Comparison of ENCODE assay signal across 15 cellular contexts in the genomic region with DNA sequence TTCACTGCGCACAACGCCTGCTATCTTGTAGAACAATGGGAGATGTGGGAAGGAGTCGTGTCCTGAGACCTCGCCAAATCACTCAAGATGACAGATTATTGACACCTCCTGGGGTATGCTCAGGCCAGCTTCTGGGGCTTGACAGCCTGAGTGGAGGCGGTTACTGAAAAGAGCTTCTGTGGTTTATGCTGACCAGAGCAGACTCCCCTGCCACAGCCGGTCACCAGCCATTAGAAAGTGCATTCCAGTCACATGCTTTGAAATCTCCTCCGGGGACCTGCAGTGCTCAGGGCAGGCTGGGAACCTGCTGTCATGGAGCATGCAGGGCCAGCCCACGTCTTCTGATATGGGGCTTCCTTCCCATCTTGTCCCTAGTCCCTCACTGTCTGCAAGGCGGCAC.
DNase-seq lines count a peak whose midpoint lies in the region; ATAC-seq and TF ChIP-seq lines count a peak whose summit lies in the region.
"Had no signal": no experiment of that assay in that cellular context is flagged by ENCODE, and none has a peak within 500 bp of the region (broad histone marks: within the 10 kb centered on the region; RNA-seq: fewer than 3 reads in every experiment).

No MANE protein-coding gene starts in this region.

- no peaks in the 10 kb centered on the region for H3K9me3 Mint-ChIP-seq in CD4-positive, CD25-positive, alpha-beta regulatory T cell
- no peaks in the 10 kb centered on the region for H3K9me3 Mint-ChIP-seq in immature natural killer cell
- no peaks in the 10 kb centered on the region for H3K9me3 Mint-ChIP-seq in osteocyte (ENCODE audit: unreplicated experiment)
- H3K9me3 Mint-ChIP-seq: IgD-negative memory B cell had no signal

- peak overlapping the region; percentile 10 for H3K4me2 ChIP-seq in Loucy (ENCODE audit: low read depth, low read length, poor library complexity, severe bottlenecking)
- no peak overlapping the region for H3K4me2 ChIP-seq in hepatocyte
- H3K4me2 ChIP-seq: A549 had no signal

- H3F3A ChIP-seq in Loucy (ENCODE audit: low read depth) = no peaks in the 10 kb centered on the region

- H3K79me2 ChIP-seq in Loucy (ENCODE audit: insufficient read depth, low read length) (no peaks in the 10 kb centered on the region), hepatocyte (no peaks in the 10 kb centered on the region)

- no peaks in the 10 kb centered on the region for H3K4me1 ChIP-seq in CD4-positive, CD25-positive, alpha-beta regulatory T cell (ENCODE audit: control insufficient read depth, insufficient read depth, low read length, poor library complexity, severe bottlenecking)
- H3K4me1 ChIP-seq in Loucy (ENCODE audit: insufficient read depth, low read length, poor library complexity, severe bottlenecking) = peaks cover 28% of the 10 kb centered on the region
- no peaks in the 10 kb centered on the region for H3K4me1 ChIP-seq in hepatocyte (ENCODE audit: insufficient read depth)
- H3K4me1 ChIP-seq in stomach = no peaks in the 10 kb centered on the region
- H3K4me1 ChIP-seq: A549, BE2C had no signal

- H3K9me2 ChIP-seq in Loucy (replicated peaks; ENCODE audit: low read depth, low read length) = no peaks in the 10 kb centered on the region
- no peaks in the 10 kb centered on the region for H3K9me2 ChIP-seq in hepatocyte (replicated peaks; ENCODE audit: insufficient read depth)

- no peak overlapping the region for H3K9ac ChIP-seq in Loucy (ENCODE audit: low read depth, low read length, poor library complexity, severe bottlenecking)
- H3K9ac ChIP-seq: GM23248 had no signal

- H3K27me3 ChIP-seq in CD4-positive, CD25-positive, alpha-beta regulatory T cell (ENCODE audit: control insufficient read depth, insufficient read depth, low read length) = no peaks in the 10 kb centered on the region
- H3K27me3 ChIP-seq in Loucy (ENCODE audit: insufficient read depth, low read length, poor library complexity, severe bottlenecking) (no peaks in the 10 kb centered on the region), hepatocyte (no peaks in the 10 kb centered on the region), brain microvascular endothelial cell (replicated peaks) (no peaks in the 10 kb centered on the region), stomach (no peaks in the 10 kb centered on the region)
- H3K27me3 ChIP-seq: BE2C had no signal

- no peak overlapping the region for H3K27ac ChIP-seq in CD4-positive, CD25-positive, alpha-beta regulatory T cell (ENCODE audit: insufficient read depth, low read length, poor library complexity, severe bottlenecking)
- H3K27ac ChIP-seq in hepatocyte = no peak overlapping the region
- H3K27ac ChIP-seq in brain microvascular endothelial cell = no peak overlapping the region
- H3K27ac ChIP-seq in stomach = no peak overlapping the region
- H3K27ac ChIP-seq: A549, GM23248, HL-60 had no signal

- H3K27me3 Mint-ChIP-seq in CD4-positive, CD25-positive, alpha-beta regulatory T cell = no peaks in the 10 kb centered on the region
- peaks cover 0 to 8% (median 5%) of the 10 kb centered on the region in 3 donors for H3K27me3 Mint-ChIP-seq in immature natural killer cell (ENCODE audit: low read depth in 3 of 3)
- H3K27me3 Mint-ChIP-seq in osteocyte (ENCODE audit: unreplicated experiment) = no peaks in the 10 kb centered on the region

- H3K36me3 ChIP-seq in CD4-positive, CD25-positive, alpha-beta regulatory T cell (ENCODE audit: control insufficient read depth, insufficient read depth, low read length) = no peaks in the 10 kb centered on the region
- H3K36me3 ChIP-seq in Loucy (ENCODE audit: insufficient read depth, low read length) (peaks cover 5% of the 10 kb centered on the region; the same call in 1 of the 2 replicates), hepatocyte (replicated peaks; ENCODE audit: insufficient read depth, low read depth) (no peaks in the 10 kb centered on the region), brain microvascular endothelial cell (replicated peaks) (no peaks in the 10 kb centered on the region), stomach (peaks cover 0 to 9% (median 2%) of the 10 kb centered on the region in 4 donors)
- H3K36me3 ChIP-seq: BE2C had no signal

- H3K4me3 ChIP-seq in CD4-positive, CD25-positive, alpha-beta regulatory T cell (ENCODE audit: low read depth, low read length) = no peak overlapping the region
- H3K4me3 ChIP-seq in Loucy (ENCODE audit: low read length, poor library complexity, severe bottlenecking) (no peak overlapping the region), hepatocyte (no peak overlapping the region), brain microvascular endothelial cell (ENCODE audit: low read depth, low read length) (no peak overlapping the region), stomach (no peak overlapping the region)
- H3K4me3 ChIP-seq: A549, GM23248 had no signal

- no peak overlapping the region for H2AFZ ChIP-seq in Loucy (ENCODE audit: low read length)
- no peak overlapping the region for H2AFZ ChIP-seq in hepatocyte
- H2AFZ ChIP-seq: GM23248 had no signal

- H4K20me1 ChIP-seq in Loucy (ENCODE audit: insufficient read depth, low read length, poor library complexity, severe bottlenecking) (no peaks in the 10 kb centered on the region), hepatocyte (ENCODE audit: insufficient read depth, poor library complexity, severe bottlenecking) (no peaks in the 10 kb centered on the region)

- in situ Hi-C loops in brain microvascular endothelial cell (cut with HindIII; ENCODE audit: low pct_ligation_motif_present, low sequenced_read_pairs) = no loop called here

- no peak for DNase-seq in CD4-positive, CD25-positive, alpha-beta regulatory T cell
- DNase-seq in immature natural killer cell (peak; percentile 9 to 26 (median 24)), osteocyte (ENCODE audit: extremely low spot score, unreplicated experiment) (no peak), hepatocyte (ENCODE audit: low spot score) (no peak), brain microvascular endothelial cell (no peak), stomach (no peak)
- DNase-seq: BE2C, DMS53 had no signal

- intact Hi-C loops in stomach (cut with DNase I; ENCODE audit: low total_unique reads) = no loop called here

- H3K36me3 Mint-ChIP-seq in CD4-positive, CD25-positive, alpha-beta regulatory T cell = peaks cover 11% of the 10 kb centered on the region
- H3K36me3 Mint-ChIP-seq in immature natural killer cell (no peaks in the 10 kb centered on the region), osteocyte (ENCODE audit: unreplicated experiment) (peaks cover 28% of the 10 kb centered on the region)
- H3K36me3 Mint-ChIP-seq: IgD-negative memory B cell had no signal

- TF ChIP-seq CTCF in Loucy (conservative IDR thresholded peaks at IDR 0.05; ENCODE audit: low read length) (no peak), osteocyte (IDR thresholded peaks at IDR 0.05) (no peak), hepatocyte (IDR thresholded peaks at IDR 0.05; ENCODE audit: poor library complexity) (no peak), brain microvascular endothelial cell (IDR thresholded peaks at IDR 0.05; ENCODE audit: low read depth, low read length, missing control alignments) (no peak), stomach (IDR thresholded peaks at IDR 0.05) (no peak)

- H3K9me3 ChIP-seq in CD4-positive, CD25-positive, alpha-beta regulatory T cell (ENCODE audit: control insufficient read depth in 2 of 2, low read length in 2 of 2) = no peaks in the 10 kb centered on the region
- H3K9me3 ChIP-seq in Loucy (ENCODE audit: insufficient read depth, low read depth, low read length) (no peaks in the 10 kb centered on the region), hepatocyte (ENCODE audit: low read depth) (no peaks in the 10 kb centered on the region), stomach (no peaks in the 10 kb centered on the region)
- H3K9me3 ChIP-seq: A549, BE2C had no signal

- TF ChIP-seq POLR2A in stomach (IDR thresholded peaks at IDR 0.05) = no peak

- H3K4me1 Mint-ChIP-seq in CD4-positive, CD25-positive, alpha-beta regulatory T cell = peaks cover 0 to 32% (median 3%) of the 10 kb centered on the region in 4 donors
- H3K4me1 Mint-ChIP-seq in immature natural killer cell (peaks cover 7 to 15% of the 10 kb centered on the region in 2 donors), osteocyte (ENCODE audit: unreplicated experiment) (peaks cover 34% of the 10 kb centered on the region)
- H3K4me1 Mint-ChIP-seq: IgD-negative memory B cell had no signal

- no peak for TF ChIP-seq EP300 in stomach (IDR thresholded peaks at IDR 0.05)

- ATAC-seq in CD4-positive, CD25-positive, alpha-beta regulatory T cell (ENCODE audit: low read depth in 2 of 2) = no peak
- no peak for ATAC-seq in GM21825 (IDR thresholded peaks at IDR 0.05; ENCODE audit: unreplicated experiment)
- ATAC-seq: A549, HCT116 had no signal

- no peak overlapping the region for H3K4me3 Mint-ChIP-seq in CD4-positive, CD25-positive, alpha-beta regulatory T cell
- H3K4me3 Mint-ChIP-seq in immature natural killer cell (peak overlapping the region in 2 of 5 donors; percentile 8 to 42), osteocyte (ENCODE audit: unreplicated experiment) (no peak overlapping the region)
- H3K4me3 Mint-ChIP-seq: IgD-negative memory B cell had no signal

- peak overlapping the region in 2 of 3 donors; percentile 67 to 75 for H3K27ac Mint-ChIP-seq in CD4-positive, CD25-positive, alpha-beta regulatory T cell
- H3K27ac Mint-ChIP-seq in immature natural killer cell = no peak overlapping the region
- peak overlapping the region; percentile 28 for H3K27ac Mint-ChIP-seq in osteocyte (ENCODE audit: unreplicated experiment)
- H3K27ac Mint-ChIP-seq: IgD-negative memory B cell had no signal

- WGBS in hepatocyte (ENCODE audit: low lambda C conversion rate, missing lambda C conversion rate) = 83% methylated on average over 9 of the region's 9 CpGs
- 71 to 79% (median 73%) methylated on average over 8 to 9 of the region's 9 CpGs for WGBS in stomach, 5 donors

Comparison
In these comparisons a context has a peak if more than half of its experiments do, and no peak if none do; other contexts are left out.
1. DNase-seq: peak in immature natural killer cell (3 of 3); none in CD4-positive, CD25-positive, alpha-beta regulatory T cell (0 of 3), osteocyte (single experiment), hepatocyte (single experiment), brain microvascular endothelial cell (single experiment) and stomach (single experiment).
2. H3K27ac Mint-ChIP-seq: peak in CD4-positive, CD25-positive, alpha-beta regulatory T cell (2 of 3) and osteocyte (single experiment); none in immature natural killer cell (0 of 6).